Comparison of ENCODE assay signal across 21 cellular contexts in the genomic region with DNA sequence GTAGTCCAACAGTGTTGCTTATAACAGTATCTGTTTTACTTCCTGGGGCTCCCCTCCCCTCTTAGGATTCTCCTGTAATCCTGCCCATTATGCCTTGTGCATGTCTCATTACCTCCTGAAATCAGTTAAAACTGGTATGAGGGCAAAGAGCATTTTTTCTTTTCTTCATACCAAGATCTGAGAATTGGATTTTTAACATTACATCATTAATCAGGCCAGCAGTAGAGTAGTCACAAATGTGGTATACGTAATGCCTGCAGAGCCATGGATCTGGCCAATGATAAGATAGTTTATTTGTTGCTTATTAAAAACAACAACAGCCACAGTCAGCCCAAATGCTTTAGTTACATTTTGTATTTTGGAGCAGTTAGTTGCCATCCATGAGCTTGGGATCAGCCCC. TPM values are rescaled to one million over a fixed set of nuclear protein-coding genes. Genes with fewer than 3 reads are reported as not detected.
DNase-seq lines count a peak whose midpoint lies in the region; ATAC-seq and TF ChIP-seq lines count a peak whose summit lies in the region.
"Had no signal": no experiment of that assay in that cellular context is flagged by ENCODE, and none has a peak within 500 bp of the region (broad histone marks: within the 10 kb centered on the region; RNA-seq: fewer than 3 reads in every experiment).

No MANE protein-coding gene starts in this region.

- H3K4me3 Mint-ChIP-seq in activated naive CD8-positive, alpha-beta T cell treated with anti-CD3 and anti-CD28 coated beads, Interleukin-2, amount 10 ng/mL, durations not matched to agents 7 days and 5 days, result no peak overlapping the region
- H3K4me3 Mint-ChIP-seq in activated naive CD8-positive, alpha-beta T cell treated with anti-CD3 and anti-CD28 coated beads, Interleukin-2, amount 50 U/mL, for 24 hours, result no peak overlapping the region
- no peak overlapping the region for H3K4me3 Mint-ChIP-seq in stimulated activated effector memory CD8-positive, alpha-beta T cell treated with anti-CD3 and anti-CD28 coated beads, Interleukin-12 subunit alpha, Interleukin-12 subunit beta, amount 100 ng/mL, for 72 hours
- H3K4me3 Mint-ChIP-seq: CD4-positive, alpha-beta memory T cell; GM23338 had no signal

- no peak overlapping the region for H3K4me3 ChIP-seq in WERI-Rb-1 (ENCODE audit: low read depth, low read length)
- H3K4me3 ChIP-seq: A549; BLaER1 treated with 17β-estradiol and CSF1 and Interleukin-3, amounts not matched to agents 10 nM and 100 nM; GM23338; HAP-1 had no signal

- H3K27me3 Mint-ChIP-seq in activated naive CD8-positive, alpha-beta T cell treated with anti-CD3 and anti-CD28 coated beads, Interleukin-2, amount 10 ng/mL, durations not matched to agents 7 days and 5 days, result no peaks in the 10 kb centered on the region
- no peaks in the 10 kb centered on the region for H3K27me3 Mint-ChIP-seq in activated naive CD8-positive, alpha-beta T cell treated with anti-CD3 and anti-CD28 coated beads, Interleukin-2, amount 50 U/mL, for 24 hours
- H3K27me3 Mint-ChIP-seq: CD4-positive, alpha-beta memory T cell had no signal

- no peaks in the 10 kb centered on the region for H3K9me3 Mint-ChIP-seq in activated naive CD8-positive, alpha-beta T cell treated with anti-CD3 and anti-CD28 coated beads, Interleukin-2, amount 10 ng/mL, durations not matched to agents 7 days and 5 days
- no peaks in the 10 kb centered on the region for H3K9me3 Mint-ChIP-seq in activated naive CD8-positive, alpha-beta T cell treated with anti-CD3 and anti-CD28 coated beads, Interleukin-2, amount 50 U/mL, for 24 hours
- no peaks in the 10 kb centered on the region for H3K9me3 Mint-ChIP-seq in stimulated activated effector memory CD8-positive, alpha-beta T cell treated with anti-CD3 and anti-CD28 coated beads, Interleukin-12 subunit alpha, Interleukin-12 subunit beta, amount 100 ng/mL, for 72 hours
- H3K9me3 Mint-ChIP-seq: CD4-positive, alpha-beta memory T cell; GM23338 had no signal

- no peak for DNase-seq in activated naive CD8-positive, alpha-beta T cell treated with anti-CD3 and anti-CD28 coated beads, Interleukin-2, amount 10 ng/mL, durations not matched to agents 7 days and 5 days
- DNase-seq in activated naive CD8-positive, alpha-beta T cell treated with anti-CD3 and anti-CD28 coated beads, Interleukin-2, amount 50 U/mL, for 24 hours, result no peak
- DNase-seq in NCI-H82 (lab: John Stamatoyannopoulos, UW) (peak; percentile 86), WERI-Rb-1 (no peak), GOT3 (lab: John Stamatoyannopoulos, UW) (no peak), NCI-H1048 (lab: John Stamatoyannopoulos, UW) (no peak)
- DNase-seq in stimulated activated effector memory CD8-positive, alpha-beta T cell treated with anti-CD3 and anti-CD28 coated beads, Interleukin-12 subunit alpha, Interleukin-12 subunit beta, amount 100 ng/mL, for 72 hours (ENCODE audit: low spot score in 2 of 2), result no peak
- DNase-seq: 8988T; ACHN; AML-193; BE2C; Calu3; CD4-positive, alpha-beta memory T cell; COR-L47; DMS53; DMS79 treated with DMSO at 0.1 percent for 48 hours; GF-D8 had no signal

- no peak for ATAC-seq in activated naive CD8-positive, alpha-beta T cell treated with anti-CD3 and anti-CD28 coated beads, Interleukin-2, amount 10 ng/mL, durations not matched to agents 7 days and 5 days (ENCODE audit: low read depth)
- no peak for ATAC-seq in activated naive CD8-positive, alpha-beta T cell treated with anti-CD3 and anti-CD28 coated beads, Interleukin-2, amount 50 U/mL, for 24 hours
- ATAC-seq in stimulated activated effector memory CD8-positive, alpha-beta T cell treated with anti-CD3 and anti-CD28 coated beads, Interleukin-12 subunit alpha, Interleukin-12 subunit beta, amount 100 ng/mL, for 72 hours, result no peak
- ATAC-seq: A549, GM23338 had no signal

- TF ChIP-seq CTCF in WERI-Rb-1 (IDR thresholded peaks at IDR 0.05; ENCODE audit: low read depth, low read length), result no peak

- H3K36me3 ChIP-seq in WERI-Rb-1, result peaks cover 17% of the 10 kb centered on the region
- H3K36me3 ChIP-seq: BE2C had no signal

- peak overlapping the region; percentile 25 for H3K27ac Mint-ChIP-seq in activated naive CD8-positive, alpha-beta T cell treated with anti-CD3 and anti-CD28 coated beads, Interleukin-2, amount 10 ng/mL, durations not matched to agents 7 days and 5 days
- H3K27ac Mint-ChIP-seq in activated naive CD8-positive, alpha-beta T cell treated with anti-CD3 and anti-CD28 coated beads, Interleukin-2, amount 50 U/mL, for 24 hours, result no peak overlapping the region
- H3K27ac Mint-ChIP-seq in stimulated activated effector memory CD8-positive, alpha-beta T cell treated with anti-CD3 and anti-CD28 coated beads, Interleukin-12 subunit alpha, Interleukin-12 subunit beta, amount 100 ng/mL, for 72 hours, result peak overlapping the region; percentile 26

- peaks cover 39% of the 10 kb centered on the region for H3K36me3 Mint-ChIP-seq in activated naive CD8-positive, alpha-beta T cell treated with anti-CD3 and anti-CD28 coated beads, Interleukin-2, amount 10 ng/mL, durations not matched to agents 7 days and 5 days
- H3K36me3 Mint-ChIP-seq in activated naive CD8-positive, alpha-beta T cell treated with anti-CD3 and anti-CD28 coated beads, Interleukin-2, amount 50 U/mL, for 24 hours (ENCODE audit: low read depth), result peaks cover 20% of the 10 kb centered on the region
- peaks cover 100% of the 10 kb centered on the region for H3K36me3 Mint-ChIP-seq in stimulated activated effector memory CD8-positive, alpha-beta T cell treated with anti-CD3 and anti-CD28 coated beads, Interleukin-12 subunit alpha, Interleukin-12 subunit beta, amount 100 ng/mL, for 72 hours

- POLR2A ChIA-PET in activated naive CD8-positive, alpha-beta T cell treated with anti-CD3 and anti-CD28 coated beads, Interleukin-2, amount 10 ng/mL, durations not matched to agents 7 days and 5 days (lab: Charles Lee), result interaction anchor here (0.7 kb wide), 1 partner anchor 19 kb away, joined by 4 read pairs; no protein-coding TSS in a partner anchor

- H3K27me3 ChIP-seq in WERI-Rb-1 (ENCODE audit: insufficient read depth, low read depth, severe bottlenecking), result no peaks in the 10 kb centered on the region
- H3K27me3 ChIP-seq: BE2C; BLaER1 treated with 17β-estradiol and CSF1 and Interleukin-3, amounts not matched to agents 10 nM and 100 nM had no signal

- H3K4me1 Mint-ChIP-seq in activated naive CD8-positive, alpha-beta T cell treated with anti-CD3 and anti-CD28 coated beads, Interleukin-2, amount 10 ng/mL, durations not matched to agents 7 days and 5 days, result peaks cover 36% of the 10 kb centered on the region
- peaks cover 22% of the 10 kb centered on the region for H3K4me1 Mint-ChIP-seq in activated naive CD8-positive, alpha-beta T cell treated with anti-CD3 and anti-CD28 coated beads, Interleukin-2, amount 50 U/mL, for 24 hours
- H3K4me1 Mint-ChIP-seq in stimulated activated effector memory CD8-positive, alpha-beta T cell treated with anti-CD3 and anti-CD28 coated beads, Interleukin-12 subunit alpha, Interleukin-12 subunit beta, amount 100 ng/mL, for 72 hours, result peaks cover 61% of the 10 kb centered on the region

- H3K27ac ChIP-seq in WERI-Rb-1, result peak overlapping the region; percentile 39; the same call in 1 of the 2 replicates
- H3K27ac ChIP-seq: A549; BLaER1 treated with 17β-estradiol and CSF1 and Interleukin-3, amounts not matched to agents 10 nM and 100 nM had no signal

- H3K9me3 ChIP-seq in WERI-Rb-1 (ENCODE audit: severe bottlenecking), result no peaks in the 10 kb centered on the region
- H3K9me3 ChIP-seq: A549; BE2C; BLaER1 treated with 17β-estradiol and CSF1 and Interleukin-3, amounts not matched to agents 10 nM and 100 nM; HAP-1 had no signal

RNA-seq across cellular contexts. Expression of a gene that starts 23.2 kb away (rescaled TPM):
- 10 to 100 TPM; 39.4 to 43.0 TPM for total RNA-seq in activated naive CD8-positive, alpha-beta T cell treated with anti-CD3 and anti-CD28 coated beads, Interleukin-2, amount 10 ng/mL, durations not matched to agents 7 days and 5 days

RNA-seq across cellular contexts. Expression of a gene that starts 51.5 kb away (rescaled TPM):
- total RNA-seq in activated naive CD8-positive, alpha-beta T cell treated with anti-CD3 and anti-CD28 coated beads, Interleukin-2, amount 10 ng/mL, durations not matched to agents 7 days and 5 days, result 100 to 1,000 TPM; 134 to 148 TPM
